13 cellular contexts compared by ENCODE assay signal in the genomic region with DNA sequence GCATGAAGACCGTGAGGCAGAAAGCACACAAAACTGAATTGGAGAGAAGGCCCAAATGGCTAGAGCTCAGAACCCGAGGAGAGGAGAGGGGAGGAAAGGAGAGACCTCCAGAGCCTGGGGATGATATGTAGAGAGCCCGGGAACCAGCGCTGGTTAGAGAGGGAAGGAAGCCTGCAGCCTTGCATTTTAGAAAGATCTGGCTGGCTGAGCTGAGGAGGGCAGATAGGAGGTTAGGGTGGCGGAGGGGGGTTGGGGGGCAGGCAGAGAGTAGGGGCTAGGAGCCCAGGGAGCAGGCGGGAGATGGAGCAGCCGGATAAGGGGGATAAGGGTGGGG.
A peak's percentile ranks its signal among the peaks of the same experiment; 100 is the strongest.
DNase-seq lines count a peak whose midpoint lies in the region; ATAC-seq and TF ChIP-seq lines count a peak whose summit lies in the region.
"Had no signal": no experiment of that assay in that cellular context is flagged by ENCODE, and none has a peak within 500 bp of the region (broad histone marks: within the 10 kb centered on the region; RNA-seq: fewer than 3 reads in every experiment).

No MANE protein-coding gene starts in this region.

- H3K4me3 ChIP-seq in H7 (ENCODE audit: insufficient read depth, low read depth, low read length), result no peak overlapping the region
- H3K4me3 ChIP-seq: SJCRH30 had no signal

- H3K4me1 Mint-ChIP-seq in activated B cell treated with CpG ODN at 0.5 μM for 24 hours, result peaks cover 33% of the 10 kb centered on the region
- H3K4me1 Mint-ChIP-seq in stimulated activated effector memory CD8-positive, alpha-beta T cell treated with anti-CD3 and anti-CD28 coated beads, Interleukin-12 subunit alpha, Interleukin-12 subunit beta, amount 100 ng/mL, for 72 hours, result peaks cover 64% of the 10 kb centered on the region

- no peak overlapping the region for H3K27ac Mint-ChIP-seq in activated B cell treated with CpG ODN at 0.5 μM for 24 hours
- H3K27ac Mint-ChIP-seq in stimulated activated effector memory CD8-positive, alpha-beta T cell treated with anti-CD3 and anti-CD28 coated beads, Interleukin-12 subunit alpha, Interleukin-12 subunit beta, amount 100 ng/mL, for 72 hours, result peak overlapping the region; percentile 4

- H3K4me3 Mint-ChIP-seq in activated B cell treated with CpG ODN at 0.5 μM for 24 hours, result peak overlapping the region; percentile 3
- H3K4me3 Mint-ChIP-seq in stimulated activated effector memory CD8-positive, alpha-beta T cell treated with anti-CD3 and anti-CD28 coated beads, Interleukin-12 subunit alpha, Interleukin-12 subunit beta, amount 100 ng/mL, for 72 hours, result no peak overlapping the region

- H3K9me3 Mint-ChIP-seq in activated B cell treated with CpG ODN at 0.5 μM for 24 hours, result no peaks in the 10 kb centered on the region
- no peaks in the 10 kb centered on the region for H3K9me3 Mint-ChIP-seq in stimulated activated effector memory CD8-positive, alpha-beta T cell treated with anti-CD3 and anti-CD28 coated beads, Interleukin-12 subunit alpha, Interleukin-12 subunit beta, amount 100 ng/mL, for 72 hours

- H3K27me3 ChIP-seq in H7 (ENCODE audit: control insufficient read depth, insufficient read depth, low read length) (peaks cover 18% of the 10 kb centered on the region; the same call in 1 of the 2 replicates), layer of hippocampus (ENCODE audit: control insufficient read depth, insufficient read depth, low read length) (no peaks in the 10 kb centered on the region)
- H3K27me3 ChIP-seq: SJCRH30 had no signal

- TF ChIP-seq CTCF in activated B cell treated with CpG ODN at 0.5 μM for 24 hours (IDR thresholded peaks at IDR 0.05), result no peak

- DNase-seq in H7 (peak; percentile 55), activated B cell treated with CpG ODN at 0.5 μM for 24 hours (no peak), cerebellar cortex (ENCODE audit: low spot score) (no peak), SW480 (ENCODE audit: low spot score) (no peak)
- DNase-seq in stimulated activated effector memory CD8-positive, alpha-beta T cell treated with anti-CD3 and anti-CD28 coated beads, Interleukin-12 subunit alpha, Interleukin-12 subunit beta, amount 100 ng/mL, for 72 hours (ENCODE audit: low spot score in 2 of 2), result no peak
- DNase-seq in activated CD4-positive, alpha-beta T cell treated with anti-CD3 and anti-CD28 coated beads, Interleukin-2, amount 50 U/mL, for 4 hours, result no peak
- DNase-seq: central memory CD4-positive, alpha-beta T cell; NCI-H526; SJCRH30; stimulated activated CD4-positive, alpha-beta T cell treated with anti-CD3 and anti-CD28 coated beads, Interleukin-4, amount 100 ng/mL, for 24 hours had no signal

- intact Hi-C loops in activated B cell treated with CpG ODN at 0.5 μM for 24 hours (cut with micrococcal nuclease), result no loop called here

- CTCF ChIA-PET in activated B cell treated with CpG ODN at 0.5 μM for 24 hours (lab: Charles Lee), result no interaction called here

- peaks cover 27% of the 10 kb centered on the region for H3K27me3 Mint-ChIP-seq in activated B cell treated with CpG ODN at 0.5 μM for 24 hours

- no peaks in the 10 kb centered on the region for H3K36me3 Mint-ChIP-seq in activated B cell treated with CpG ODN at 0.5 μM for 24 hours (ENCODE audit: low read depth)
- H3K36me3 Mint-ChIP-seq in stimulated activated effector memory CD8-positive, alpha-beta T cell treated with anti-CD3 and anti-CD28 coated beads, Interleukin-12 subunit alpha, Interleukin-12 subunit beta, amount 100 ng/mL, for 72 hours, result peaks cover 47% of the 10 kb centered on the region

- H3K36me3 ChIP-seq in H7 (replicated peaks; ENCODE audit: control insufficient read depth, insufficient read depth, low read length), result no peaks in the 10 kb centered on the region
- H3K36me3 ChIP-seq: SJCRH30 had no signal

- ATAC-seq in activated B cell treated with CpG ODN at 0.5 μM for 24 hours (ENCODE audit: low read depth), result no peak
- no peak for ATAC-seq in stimulated activated effector memory CD8-positive, alpha-beta T cell treated with anti-CD3 and anti-CD28 coated beads, Interleukin-12 subunit alpha, Interleukin-12 subunit beta, amount 100 ng/mL, for 72 hours
- no peak for ATAC-seq in GM18498 (IDR thresholded peaks at IDR 0.05; ENCODE audit: unreplicated experiment)

- peak overlapping the region; percentile 18 for H3K27ac ChIP-seq in layer of hippocampus (ENCODE audit: low read depth, low read length)
- H3K27ac ChIP-seq: parathyroid adenoma, SJCRH30 had no signal

- POLR2A ChIA-PET in activated B cell treated with CpG ODN at 0.5 μM for 24 hours (lab: Charles Lee), result interaction anchor here (1.3 kb wide), 1 partner anchor 94 kb away, joined by 6 read pairs; no protein-coding TSS in a partner anchor
